ENCODE assay signal across 8 cellular contexts in genomic region chr17:5587431-5588032, GRCh38. TPM values are rescaled to one million over a fixed set of nuclear protein-coding genes. Genes with fewer than 3 reads are reported as not detected.
DNase-seq lines count a peak whose midpoint lies in the region; ATAC-seq, FAIRE-seq and TF ChIP-seq lines count a peak whose summit lies in the region.

No MANE protein-coding gene starts in this region.

- CTCF ChIA-PET in endothelial cell of umbilical vein (lab: Charles Lee) = interaction anchor here (0.6 to 2.2 kb wide), 22 partner anchors 58 to 1323 kb away, joined by 3 to 93 read pairs (median 4); partner anchors contain the start of gene AIPL1

- no peaks in the 10 kb centered on the region; the same call in 1 of the 2 replicates for H3K27me3 ChIP-seq in BE2C
- H3K27me3 ChIP-seq in endothelial cell of umbilical vein (ENCODE audit: control insufficient read depth in 2 of 2, insufficient read depth in 2 of 2, low read length in 2 of 2) = no peaks in the 10 kb centered on the region

- peaks cover 25 to 35% of the 10 kb centered on the region in 2 donors for H3K4me1 Mint-ChIP-seq in natural killer cell treated with Interleukin-12 subunit alpha and Interleukin-12 subunit beta and Interleukin-15 and Interleukin-18, amount 100 ng/mL, for 72 hours (ENCODE audit: low read depth in 2 of 2)

- POLR2A ChIA-PET in endothelial cell of umbilical vein (lab: Charles Lee) = no interaction called here

- peaks cover 0 to 3% of the 10 kb centered on the region in 2 donors for H3K27me3 Mint-ChIP-seq in natural killer cell treated with Interleukin-12 subunit alpha and Interleukin-12 subunit beta and Interleukin-15 and Interleukin-18, amount 100 ng/mL, for 72 hours

- DNase-seq in BE2C (peak; percentile 12), GM19238 (ENCODE audit: insufficient read length, low spot score) (peak; percentile 52), NCI-H2227 (lab: John Stamatoyannopoulos, UW; ENCODE audit: unreplicated experiment) (peak; percentile 85), endothelial cell of umbilical vein (ENCODE audit: low read depth, low spot score) (peak; percentile 63)
- peak; percentile 44 for DNase-seq in activated CD4-positive, alpha-beta T cell treated with anti-CD3 and anti-CD28 coated beads for 48 hours
- DNase-seq in natural killer cell treated with Interleukin-12 subunit alpha and Interleukin-12 subunit beta and Interleukin-15 and Interleukin-18, amount 100 ng/mL, for 72 hours (ENCODE audit: low spot score) = peak; percentile 72

- H3K4me1 ChIP-seq in BE2C = no peaks in the 10 kb centered on the region
- H3K4me1 ChIP-seq in endothelial cell of umbilical vein (ENCODE audit: control insufficient read depth, extremely low read depth, insufficient read depth, low read length) = peaks cover 22% of the 10 kb centered on the region

- no peaks in the 10 kb centered on the region for H3K36me3 ChIP-seq in BE2C
- no peaks in the 10 kb centered on the region for H3K36me3 ChIP-seq in endothelial cell of umbilical vein (ENCODE audit: control insufficient read depth in 2 of 2, extremely low read depth in 1 of 2, insufficient read depth in 2 of 2, low read length in 2 of 2)

- ATAC-seq in natural killer cell treated with Interleukin-12 subunit alpha and Interleukin-12 subunit beta and Interleukin-15 and Interleukin-18, amount 100 ng/mL, for 72 hours = no peak
- ATAC-seq in GM21367 (IDR thresholded peaks at IDR 0.05; ENCODE audit: unreplicated experiment) (no peak), HG02678 (IDR thresholded peaks at IDR 0.05; ENCODE audit: unreplicated experiment) (no peak)

- peak overlapping the region; percentile 28 for H3K4me3 Mint-ChIP-seq in natural killer cell treated with Interleukin-12 subunit alpha and Interleukin-12 subunit beta and Interleukin-15 and Interleukin-18, amount 100 ng/mL, for 72 hours

- no peaks in the 10 kb centered on the region for H3K9me3 ChIP-seq in BE2C
- H3K9me3 ChIP-seq in endothelial cell of umbilical vein (replicated peaks; ENCODE audit: control insufficient read depth, insufficient read depth, low read length) = no peaks in the 10 kb centered on the region

- intact Hi-C loops in endothelial cell of umbilical vein (cut with micrococcal nuclease) = loop anchor here (1.0 to 10.0 kb wide), 7 partner anchors 80 to 1057 kb away; partner anchors contain the start of genes KIAA0753, TXNDC17 and WSCD1

- H3K4me2 ChIP-seq in endothelial cell of umbilical vein (ENCODE audit: insufficient read depth, low read length) = no peak overlapping the region

- no TSS peak for BruUV-seq in endothelial cell of umbilical vein (replicated peaks; lab: Mats Ljungman, UMichigan)

- H3K79me2 ChIP-seq in endothelial cell of umbilical vein (ENCODE audit: control insufficient read depth, insufficient read depth, low read length) = peaks cover 16% of the 10 kb centered on the region

- H3K36me3 Mint-ChIP-seq in natural killer cell treated with Interleukin-12 subunit alpha and Interleukin-12 subunit beta and Interleukin-15 and Interleukin-18, amount 100 ng/mL, for 72 hours = no peaks in the 10 kb centered on the region

- no peak for TF ChIP-seq POLR2A in endothelial cell of umbilical vein (IDR thresholded peaks at IDR 0.05; ENCODE audit: low read depth, low read length)

- peak overlapping the region; percentile 64 for H2AFZ ChIP-seq in endothelial cell of umbilical vein (ENCODE audit: low read depth, low read length)

- dilution Hi-C loops in endothelial cell of umbilical vein (cut with MboI; ENCODE audit: extremely low pct_ligation_motif_present, low sequenced_read_pairs) = no loop called here

- H3K27ac Mint-ChIP-seq in natural killer cell treated with Interleukin-12 subunit alpha and Interleukin-12 subunit beta and Interleukin-15 and Interleukin-18, amount 100 ng/mL, for 72 hours = peak overlapping the region; percentile 7 to 41

- H3K27ac ChIP-seq in endothelial cell of umbilical vein (ENCODE audit: insufficient read depth, low read depth, low read length) = no peak overlapping the region

- H3K4me3 ChIP-seq in BE2C (ENCODE audit: low read depth, low read length) (no peak overlapping the region), endothelial cell of umbilical vein (replicated peaks in 1 of 3; ENCODE audit: insufficient read depth in 1 of 3, low read depth in 1 of 3, low read length in 3 of 3) (no peak overlapping the region)

- no peaks in the 10 kb centered on the region for H3K9me1 ChIP-seq in endothelial cell of umbilical vein (replicated peaks; ENCODE audit: control insufficient read depth, extremely low read depth, insufficient read depth, low read length)

- no peak overlapping the region for H3K9ac ChIP-seq in endothelial cell of umbilical vein (replicated peaks; ENCODE audit: extremely low read depth, insufficient read depth, low read length)

- TF ChIP-seq CTCF in BE2C (IDR thresholded peaks at IDR 0.05; ENCODE audit: low read depth, low read length) (peak; percentile 78), endothelial cell of umbilical vein (IDR thresholded peaks at IDR 0.05; ENCODE audit: extremely low read depth in 1 of 2, insufficient read depth in 1 of 2, low read depth in 1 of 2, low read length in 2 of 2) (peak; percentile 78 to 80)

- H3K9me3 Mint-ChIP-seq in natural killer cell treated with Interleukin-12 subunit alpha and Interleukin-12 subunit beta and Interleukin-15 and Interleukin-18, amount 100 ng/mL, for 72 hours = no peaks in the 10 kb centered on the region

- peak; percentile 88 for FAIRE-seq in endothelial cell of umbilical vein (lab: Jason Lieb, UNC)

- H4K20me1 ChIP-seq in endothelial cell of umbilical vein (replicated peaks; ENCODE audit: control insufficient read depth, extremely low read depth, insufficient read depth, low read length) = no peaks in the 10 kb centered on the region

TF ChIP-seq in endothelial cell of umbilical vein, 7 proteins besides CTCF, POLR2A, EP300 and RAD21:
- TF ChIP-seq POLR2AphosphoS5 (IDR thresholded peaks at IDR 0.05; ENCODE audit: insufficient read depth, low read depth, low read length) (no peak), FOS (IDR thresholded peaks at IDR 0.05; ENCODE audit: borderline replicate concordance, insufficient read depth, low read length) (no peak), JUN (IDR thresholded peaks at IDR 0.05; ENCODE audit: borderline replicate concordance, insufficient read depth, insufficient read length, low read depth) (no peak), MAX (IDR thresholded peaks at IDR 0.05; ENCODE audit: insufficient read depth, insufficient read length) (no peak), MYC (IDR thresholded peaks at IDR 0.05; ENCODE audit: low read depth, low read length) (no peak), EZH2 (IDR thresholded peaks at IDR 0.05; ENCODE audit: borderline replicate concordance, low read depth, low read length, severe bottlenecking) (no peak), GATA2 (IDR thresholded peaks at IDR 0.05; ENCODE audit: insufficient read depth, insufficient read length, low read depth, low read length) (no peak)

RNA-seq across cellular contexts. Expression of gene NLRP1, which starts 3.2 kb away (rescaled TPM):
- 10.7 TPM for polyA plus RNA-seq in BE2C (2012; ENCODE audit: insufficient read depth, insufficient read length, low read depth)
- 50.0 and 53.9 TPM in 2 replicates for total RNA-seq in endothelial cell of umbilical vein
- 43.8 and 48.6 TPM in 2 replicates for polyA plus RNA-seq in endothelial cell of umbilical vein
- 25.9 and 30.3 TPM in 2 replicates for polyA plus RNA-seq in endothelial cell of umbilical vein (2011; cell fraction: cytosol; rRNA removed)
- polyA plus RNA-seq in endothelial cell of umbilical vein (2011; cell fraction: nucleus; rRNA removed) = 216 and 219 TPM in 2 replicates
- polyA plus RNA-seq in endothelial cell of umbilical vein (2012) = 50.3 and 61.8 TPM in 2 replicates
- 73.6 and 74.8 TPM in 2 replicates for polyA minus RNA-seq in endothelial cell of umbilical vein
- polyA minus RNA-seq in endothelial cell of umbilical vein (2011; cell fraction: cytosol; rRNA and poly(A)+ RNA removed) = not detected
- polyA minus RNA-seq in endothelial cell of umbilical vein (2011; cell fraction: nucleus; rRNA and poly(A)+ RNA removed) = 52.5 and 61.5 TPM in 2 replicates
- 10 to 100 TPM; 34.6 to 36.3 TPM for total RNA-seq in natural killer cell treated with Interleukin-12 subunit alpha and Interleukin-12 subunit beta and Interleukin-15 and Interleukin-18, amount 100 ng/mL, for 72 hours

Comparison
In these comparisons a context has a peak if more than half of its experiments do, and no peak if none do; other contexts are left out.
1. DNase-seq: peak in every context shown above with its lines; median percentile 85 in NCI-H2227; 72 in natural killer cell treated with Interleukin-12 subunit alpha and Interleukin-12 subunit beta and Interleukin-15 and Interleukin-18, amount 100 ng/mL, for 72 hours; 63 in endothelial cell of umbilical vein; 52 in GM19238; 44 in activated CD4-positive, alpha-beta T cell treated with anti-CD3 and anti-CD28 coated beads for 48 hours; 12 in BE2C.